32 cellular contexts compared by ENCODE assay signal in genomic region chr5:81524015-81524414, GRCh38.
"Had no signal": no experiment of that assay in that cellular context is flagged by ENCODE, and none has a peak within 500 bp of the region (broad histone marks: within the 10 kb centered on the region; RNA-seq: fewer than 3 reads in every experiment).

No MANE protein-coding gene starts in this region.

- H3K27ac Mint-ChIP-seq: activated CD4-positive, alpha-beta memory T cell treated with anti-CD3 and anti-CD28 coated beads, Interleukin-2, amount 10 ng/mL, durations not matched to agents 7 days and 5 days; activated naive CD4-positive, alpha-beta T cell treated with anti-CD3 and anti-CD28 coated beads, Interleukin-2, amount 50 U/mL, for 24 hours; activated naive CD8-positive, alpha-beta T cell treated with anti-CD3 and anti-CD28 coated beads, Interleukin-2, amount 10 ng/mL, durations not matched to agents 7 days and 5 days; activated T-cell treated with anti-CD3 and anti-CD28 coated beads, Interleukin-2, amount 50 U/mL, for 72 hours; activated T-helper 17 cell treated with anti-CD3 and anti-CD28 coated beads, Interleukin-2, amount 50 U/mL, for 72 hours; IgD-negative memory B cell; T-helper 1 cell treated with Interleukin-12 subunit alpha and Interleukin-12 subunit beta and Interleukin-4 antibody, amounts not matched to agents 30 μg/mL and 1 μg/mL, for 36 hours; T-helper 2 cell treated with Interferon-gamma antibody and Interleukin-4, amounts not matched to agents 5 μg/mL and 100 μg/mL, for 36 hours had no signal

- H3K27me3 Mint-ChIP-seq: activated CD4-positive, alpha-beta memory T cell treated with anti-CD3 and anti-CD28 coated beads, Interleukin-2, amount 10 ng/mL, durations not matched to agents 7 days and 5 days; activated naive CD4-positive, alpha-beta T cell treated with anti-CD3 and anti-CD28 coated beads, Interleukin-2, amount 50 U/mL, for 24 hours; activated naive CD8-positive, alpha-beta T cell treated with anti-CD3 and anti-CD28 coated beads, Interleukin-2, amount 10 ng/mL, durations not matched to agents 7 days and 5 days; activated T-helper 17 cell treated with anti-CD3 and anti-CD28 coated beads, Interleukin-2, amount 50 U/mL, for 72 hours; IgD-negative memory B cell had no signal

- H3K4me1 ChIP-seq: SJSA1 had no signal

- H3K36me3 ChIP-seq: ascending aorta, SJSA1 had no signal

- H3K4me2 ChIP-seq: PC-9, SK-N-SH had no signal

- H3K9me2 ChIP-seq: SK-N-SH had no signal

- H3K27ac ChIP-seq: ascending aorta, PC-9, SJSA1 had no signal

- DNase-seq: activated CD4-positive, alpha-beta memory T cell treated with anti-CD3 and anti-CD28 coated beads, Interleukin-2, amount 10 ng/mL, durations not matched to agents 7 days and 5 days; activated CD4-positive, alpha-beta T cell treated with anti-CD3 and anti-CD28 coated beads for 4 hours; activated CD8-positive, alpha-beta memory T cell treated with anti-CD3 and anti-CD28 coated beads for 24 hours; activated effector memory CD4-positive, alpha-beta T cell treated with anti-CD3 and anti-CD28 coated beads, Interleukin-2, amount 50 U/mL, for 16 hours; activated naive CD4-positive, alpha-beta T cell treated with Interleukin-2 at 50 U/mL for 16 hours; activated naive CD8-positive, alpha-beta T cell treated with anti-CD3 and anti-CD28 coated beads, Interleukin-2, amount 10 ng/mL, durations not matched to agents 7 days and 5 days; activated T-cell treated with anti-CD3 and anti-CD28 coated beads, Interleukin-2, amount 50 U/mL, for 1 hour; activated T-cell treated with anti-CD3 and anti-CD28 coated beads, Interleukin-2, amount 50 U/mL, for 72 hours; amygdala; central memory CD4-positive, alpha-beta T cell; Kasumi-1; KBM-7; MM.1S; MV-4-11; NCI-H1092; NCI-H1436 treated with DMSO at 0.1 percent for 48 hours; NCI-H1694 treated with DMSO at 0.1 percent for 48 hours; NCI-H2029; NCI-H345; NCI-H526; NCI-H748 treated with DMSO at 0.1 percent for 48 hours; NK-92 treated with Interleukin-12 subunit alpha and Interleukin-12 subunit beta, amount 100 ng/mL, for 24 hours; PC-9; SHP77; SK-N-SH had no signal

- H3K9ac ChIP-seq: SK-N-SH had no signal

- H2AFZ ChIP-seq: PC-9 had no signal

- H3K4me3 Mint-ChIP-seq: activated CD4-positive, alpha-beta memory T cell treated with anti-CD3 and anti-CD28 coated beads, Interleukin-2, amount 10 ng/mL, durations not matched to agents 7 days and 5 days; activated naive CD4-positive, alpha-beta T cell treated with anti-CD3 and anti-CD28 coated beads, Interleukin-2, amount 50 U/mL, for 24 hours; activated naive CD8-positive, alpha-beta T cell treated with anti-CD3 and anti-CD28 coated beads, Interleukin-2, amount 10 ng/mL, durations not matched to agents 7 days and 5 days; activated T-cell treated with anti-CD3 and anti-CD28 coated beads, Interleukin-2, amount 50 U/mL, for 72 hours; activated T-helper 17 cell treated with anti-CD3 and anti-CD28 coated beads, Interleukin-2, amount 50 U/mL, for 72 hours; IgD-negative memory B cell; T-helper 1 cell treated with Interleukin-12 subunit alpha and Interleukin-12 subunit beta and Interleukin-4 antibody, amounts not matched to agents 30 μg/mL and 1 μg/mL, for 36 hours; T-helper 2 cell treated with Interferon-gamma antibody and Interleukin-4, amounts not matched to agents 5 μg/mL and 100 μg/mL, for 36 hours had no signal

- H3K4me3 ChIP-seq: ascending aorta, PC-9, SJSA1 had no signal

- H3K27me3 ChIP-seq: ascending aorta, SJSA1 had no signal

- H3K9me3 ChIP-seq: ascending aorta, SJSA1, SK-N-SH had no signal

- H3K9me3 Mint-ChIP-seq: activated CD4-positive, alpha-beta memory T cell treated with anti-CD3 and anti-CD28 coated beads, Interleukin-2, amount 10 ng/mL, durations not matched to agents 7 days and 5 days; activated naive CD4-positive, alpha-beta T cell treated with anti-CD3 and anti-CD28 coated beads, Interleukin-2, amount 50 U/mL, for 24 hours; activated naive CD8-positive, alpha-beta T cell treated with anti-CD3 and anti-CD28 coated beads, Interleukin-2, amount 10 ng/mL, durations not matched to agents 7 days and 5 days; activated T-cell treated with anti-CD3 and anti-CD28 coated beads, Interleukin-2, amount 50 U/mL, for 72 hours; activated T-helper 17 cell treated with anti-CD3 and anti-CD28 coated beads, Interleukin-2, amount 50 U/mL, for 72 hours; IgD-negative memory B cell; T-helper 1 cell treated with Interleukin-12 subunit alpha and Interleukin-12 subunit beta and Interleukin-4 antibody, amounts not matched to agents 30 μg/mL and 1 μg/mL, for 36 hours; T-helper 2 cell treated with Interferon-gamma antibody and Interleukin-4, amounts not matched to agents 5 μg/mL and 100 μg/mL, for 36 hours had no signal
